In genomic region chrX:107742754-107743191, GRCh38 we compare ENCODE assay signal across 1 cellular context.
TF ChIP-seq lines count a peak whose summit lies in the region.

No MANE protein-coding gene starts in this region.

TF ChIP-seq in GM12878, 131 proteins besides CTCF, POLR2A, EP300 and RAD21:
- no peak for TF ChIP-seq USF1 (IDR thresholded peaks at IDR 0.05; ENCODE audit: borderline replicate concordance, extremely low read length, insufficient read depth, low read depth, low read length)
- TF ChIP-seq BCLAF1 (IDR thresholded peaks at IDR 0.05) = no peak
- TF ChIP-seq NFYA (IDR thresholded peaks at IDR 0.05; ENCODE audit: borderline replicate concordance, low read depth, low read length) = no peak
- TF ChIP-seq GATAD2B (conservative IDR thresholded peaks at IDR 0.05; ENCODE audit: low read depth) = no peak
- no peak for TF ChIP-seq ELK1 (IDR thresholded peaks at IDR 0.05; ENCODE audit: low read depth, low read length)
- TF ChIP-seq BHLHE40 (IDR thresholded peaks at IDR 0.05; ENCODE audit: borderline replicate concordance in 1 of 2, low read depth in 2 of 2, low read length in 1 of 2) = no peak
- no peak for TF ChIP-seq HCFC1 (IDR thresholded peaks at IDR 0.05; ENCODE audit: low read length)
- no peak for TF ChIP-seq ZNF207 (IDR thresholded peaks at IDR 0.05; ENCODE audit: borderline replicate concordance)
- no peak for TF ChIP-seq NR2F1 (conservative IDR thresholded peaks at IDR 0.05)
- TF ChIP-seq CEBPB (IDR thresholded peaks at IDR 0.05; ENCODE audit: borderline replicate concordance in 1 of 2, low read depth in 2 of 2, low read length in 2 of 2) = no peak
- TF ChIP-seq FOS (IDR thresholded peaks at IDR 0.05; ENCODE audit: borderline replicate concordance, extremely low read depth, insufficient read length) = no peak
- no peak for TF ChIP-seq TAF1 (IDR thresholded peaks at IDR 0.05; ENCODE audit: borderline replicate concordance, low read depth, low read length)
- no peak for TF ChIP-seq ATF2 (IDR thresholded peaks at IDR 0.05; ENCODE audit: low read length)
- no peak for TF ChIP-seq TCF7 (IDR thresholded peaks at IDR 0.05; ENCODE audit: borderline replicate concordance)
- no peak for TF ChIP-seq ETV6 (conservative IDR thresholded peaks at IDR 0.05 in 1 of 2, IDR thresholded peaks at IDR 0.05 in 1 of 2; ENCODE audit: borderline replicate concordance in 1 of 2, low read depth in 1 of 2)
- no peak for TF ChIP-seq ZNF687 (IDR thresholded peaks at IDR 0.05)
- no peak for TF ChIP-seq E4F1 (IDR thresholded peaks at IDR 0.05; ENCODE audit: borderline replicate concordance, partially characterized antibody)
- no peak for TF ChIP-seq PAX5 (IDR thresholded peaks at IDR 0.05; ENCODE audit: borderline replicate concordance, low read depth, low read length)
- TF ChIP-seq CBFB (IDR thresholded peaks at IDR 0.05; ENCODE audit: low read depth) = no peak
